ENCODE assay signal across 8 cellular contexts in the genomic region with DNA sequence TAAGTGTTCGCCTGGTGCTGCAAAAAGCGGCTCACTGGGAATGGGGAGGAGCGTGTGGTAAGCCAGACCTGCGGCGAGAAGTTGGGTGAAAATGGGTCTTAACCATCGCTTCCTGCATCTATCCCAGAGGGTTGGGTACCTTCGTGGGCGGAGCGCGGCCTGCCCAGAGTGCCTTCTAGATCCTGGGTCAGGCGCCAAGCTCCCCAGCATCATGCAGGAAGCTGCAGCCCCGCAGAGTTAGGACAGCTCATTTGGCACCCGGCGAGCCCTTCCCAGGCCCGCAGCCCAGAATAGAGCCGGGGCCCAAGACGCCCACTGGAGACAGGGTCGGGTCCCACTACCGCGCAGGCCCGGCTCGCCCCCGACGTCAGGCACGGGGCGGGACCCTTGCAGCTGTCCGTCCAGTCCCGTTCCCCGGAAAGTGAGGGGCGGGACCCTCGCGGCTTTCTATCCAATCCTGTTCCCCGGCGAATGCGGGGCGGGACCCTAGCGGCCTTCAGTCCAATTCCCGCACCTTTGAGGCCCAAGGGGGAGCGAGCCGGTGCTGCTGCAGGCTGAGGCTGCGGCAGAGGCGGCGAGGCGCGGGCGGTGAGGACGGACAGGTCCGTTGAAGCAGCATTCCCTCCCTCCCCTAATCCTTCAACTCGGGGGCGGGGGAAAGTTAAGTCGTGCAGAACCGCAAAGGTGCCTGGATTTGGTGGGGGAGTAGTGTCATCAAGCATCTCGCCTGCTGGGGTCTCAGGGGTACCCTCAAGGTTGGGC. TPM values are rescaled to one million over a fixed set of nuclear protein-coding genes. Genes with fewer than 3 reads are reported as not detected.
DNase-seq lines count a peak whose midpoint lies in the region; ATAC-seq lines count a peak whose summit lies in the region.

A gene with protein sequence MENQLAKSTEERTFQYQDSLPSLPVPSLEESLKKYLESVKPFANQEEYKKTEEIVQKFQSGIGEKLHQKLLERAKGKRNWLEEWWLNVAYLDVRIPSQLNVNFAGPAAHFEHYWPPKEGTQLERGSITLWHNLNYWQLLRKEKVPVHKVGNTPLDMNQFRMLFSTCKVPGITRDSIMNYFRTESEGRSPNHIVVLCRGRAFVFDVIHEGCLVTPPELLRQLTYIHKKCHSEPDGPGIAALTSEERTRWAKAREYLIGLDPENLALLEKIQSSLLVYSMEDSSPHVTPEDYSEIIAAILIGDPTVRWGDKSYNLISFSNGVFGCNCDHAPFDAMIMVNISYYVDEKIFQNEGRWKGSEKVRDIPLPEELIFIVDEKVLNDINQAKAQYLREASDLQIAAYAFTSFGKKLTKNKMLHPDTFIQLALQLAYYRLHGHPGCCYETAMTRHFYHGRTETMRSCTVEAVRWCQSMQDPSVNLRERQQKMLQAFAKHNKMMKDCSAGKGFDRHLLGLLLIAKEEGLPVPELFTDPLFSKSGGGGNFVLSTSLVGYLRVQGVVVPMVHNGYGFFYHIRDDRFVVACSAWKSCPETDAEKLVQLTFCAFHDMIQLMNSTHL (plus strand): TSS at position 499 of the 762 bp plus-strand sequence. CDS start 3,405 bp downstream, outside the sequence.

- no peaks in the 10 kb centered on the region for H3K9me3 ChIP-seq in esophagus (ENCODE audit: control insufficient read depth in 2 of 2, insufficient read depth in 1 of 2, low read depth in 1 of 2, low read length in 1 of 2)
- no peaks in the 10 kb centered on the region for H3K9me3 ChIP-seq in mucosa of stomach (ENCODE audit: control insufficient read depth, low read length)

- no peaks in the 10 kb centered on the region for H3K9me3 Mint-ChIP-seq in IgD-negative memory B cell
- no peaks in the 10 kb centered on the region for H3K9me3 Mint-ChIP-seq in activated T-cell treated with anti-CD3 and anti-CD28 coated beads, Interleukin-2, amount 50 U/mL, for 24 hours

- H3K27me3 Mint-ChIP-seq in IgD-negative memory B cell, result no peaks in the 10 kb centered on the region
- no peaks in the 10 kb centered on the region for H3K27me3 Mint-ChIP-seq in activated T-cell treated with anti-CD3 and anti-CD28 coated beads, Interleukin-2, amount 50 U/mL, for 24 hours

- ATAC-seq in GM21529 (IDR thresholded peaks at IDR 0.05; ENCODE audit: unreplicated experiment), result peak; percentile 97

- H3K4me3 Mint-ChIP-seq in IgD-negative memory B cell, result peak within 1 kb of the TSS; percentile 89 to 99 (median 94)
- peak within 1 kb of the TSS; percentile 92 for H3K4me3 Mint-ChIP-seq in activated T-cell treated with anti-CD3 and anti-CD28 coated beads, Interleukin-2, amount 50 U/mL, for 24 hours

- peak within 1 kb of the TSS; percentile 71 for H3K9ac ChIP-seq in mucosa of stomach (ENCODE audit: low read length)

- H3K4me3 ChIP-seq in esophagus (ENCODE audit: low read depth in 1 of 2, low read length in 2 of 2) (peak within 1 kb of the TSS; percentile 52 to 67), mucosa of stomach (ENCODE audit: low read length) (peak within 1 kb of the TSS; percentile 78)

- peaks cover 7% of the 10 kb centered on the region for H3K36me3 Mint-ChIP-seq in IgD-negative memory B cell
- H3K36me3 Mint-ChIP-seq in activated T-cell treated with anti-CD3 and anti-CD28 coated beads, Interleukin-2, amount 50 U/mL, for 24 hours (ENCODE audit: low read depth), result peaks cover 45% of the 10 kb centered on the region

- H3K27ac ChIP-seq in esophagus (ENCODE audit: low read depth in 2 of 2, low read length in 1 of 2), result peak within 1 kb of the TSS; percentile 79 to 84

- DNase-seq in DMS153 (lab: John Stamatoyannopoulos, UW), result peak; percentile 81
- DNase-seq in OCI-M1 (lab: John Stamatoyannopoulos, UW), result peak; percentile 98
- DNase-seq in activated T-cell treated with anti-CD3 and anti-CD28 coated beads, Interleukin-2, amount 50 U/mL, for 24 hours, result peak; percentile 96
- DNase-seq in stimulated activated CD8-positive, alpha-beta memory T cell treated with anti-CD3 and anti-CD28 coated beads, Interleukin-4, amount 100 ng/mL, for 48 hours, result peak; percentile 95

- H3K27me3 ChIP-seq in esophagus (ENCODE audit: control insufficient read depth in 1 of 2, insufficient read depth in 2 of 2, low read length in 2 of 2) (no peaks in the 10 kb centered on the region), mucosa of stomach (ENCODE audit: control insufficient read depth, insufficient read depth, low read length) (no peaks in the 10 kb centered on the region)

- peak within 1 kb of the TSS; percentile 73 to 92 (median 82) for H3K27ac Mint-ChIP-seq in IgD-negative memory B cell
- H3K27ac Mint-ChIP-seq in activated T-cell treated with anti-CD3 and anti-CD28 coated beads, Interleukin-2, amount 50 U/mL, for 24 hours, result peak within 1 kb of the TSS; percentile 89

- peaks cover 14 to 26% (median 15%) of the 10 kb centered on the region in 3 donors for H3K4me1 Mint-ChIP-seq in IgD-negative memory B cell
- peaks cover 43% of the 10 kb centered on the region for H3K4me1 Mint-ChIP-seq in activated T-cell treated with anti-CD3 and anti-CD28 coated beads, Interleukin-2, amount 50 U/mL, for 24 hours (ENCODE audit: low read depth)

- peaks cover 0 to 2% of the 10 kb centered on the region in 2 donors for H3K4me1 ChIP-seq in esophagus (ENCODE audit: control insufficient read depth in 2 of 2, insufficient read depth in 2 of 2, low read length in 1 of 2)
- H3K4me1 ChIP-seq in mucosa of stomach (ENCODE audit: control insufficient read depth, insufficient read depth, low read length), result no peaks in the 10 kb centered on the region

- H3K36me3 ChIP-seq in esophagus (ENCODE audit: control insufficient read depth in 2 of 2, insufficient read depth in 2 of 2, low read length in 1 of 2) (peaks cover 0 to 6% of the 10 kb centered on the region in 2 donors), mucosa of stomach (ENCODE audit: control insufficient read depth, insufficient read depth, low read length) (peaks cover 5% of the 10 kb centered on the region)

- WGBS in esophagus, 2 donors, result 0 to 1% methylated on average over 53 of the region's 53 CpGs

RNA-seq across cellular contexts. Expression of the gene that starts here (rescaled TPM):
- polyA plus RNA-seq in IgD-negative memory B cell (2.7 TPM), esophagus (10 to 100 TPM; 14.2 to 20.6 TPM)

Comparison
In these comparisons a context has a peak if more than half of its experiments do, and no peak if none do; other contexts are left out.
1. Peak in every context shown above with its lines: DNase-seq, ATAC-seq, H3K4me3 ChIP-seq and H3K27ac ChIP-seq.